Comparison of ENCODE assay signal across 8 cellular contexts in the genomic region with DNA sequence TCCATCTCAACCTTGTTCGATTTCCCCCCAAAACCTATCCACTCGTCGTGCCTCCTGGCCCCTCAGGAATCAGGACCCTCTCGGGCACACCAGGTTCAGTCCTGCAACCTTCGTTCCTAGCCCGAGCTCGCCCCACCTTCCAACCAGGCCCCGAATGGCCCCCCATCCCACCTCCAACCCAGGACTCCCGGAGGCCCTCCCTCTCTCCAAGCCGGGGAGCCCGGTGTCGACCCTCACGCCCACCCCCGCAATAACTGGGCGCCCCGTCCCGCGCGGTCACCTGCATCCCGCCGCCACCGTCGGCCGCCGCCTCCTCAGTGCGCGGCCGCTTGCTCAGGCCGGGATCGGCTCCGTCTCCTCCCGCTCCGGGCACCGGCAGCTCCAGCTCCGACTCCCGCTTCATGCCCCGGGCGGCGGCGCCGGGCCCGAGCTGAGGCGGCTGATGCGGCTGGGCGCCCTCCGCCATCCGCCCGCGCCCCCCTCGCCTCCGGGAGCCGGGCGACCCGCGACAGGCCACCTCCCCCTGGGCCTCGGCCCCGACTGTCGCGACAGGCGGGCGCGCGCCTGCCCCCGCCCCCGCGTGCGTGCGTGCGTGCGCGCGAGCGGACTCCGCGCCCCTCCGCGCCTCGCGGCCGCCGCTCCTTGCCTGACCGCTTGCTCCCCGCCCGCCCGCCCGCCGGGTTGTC. TPM values are rescaled to one million over a fixed set of nuclear protein-coding genes. Genes with fewer than 3 reads are reported as not detected.
A peak's percentile ranks its signal among the peaks of the same experiment; 100 is the strongest.
DNase-seq lines count a peak whose midpoint lies in the region; ATAC-seq and TF ChIP-seq lines count a peak whose summit lies in the region.

No MANE protein-coding gene starts in this region.

- H4K20me1 ChIP-seq in BLaER1, result 0 out of 2 replicates have a peak, but pooled peaks cover 5% of the 10 kb centered on the region

- H3K9me3 ChIP-seq in BLaER1 (no peaks in the 10 kb centered on the region), SK-N-MC (ENCODE audit: low read depth, low read length) (no peaks in the 10 kb centered on the region), endodermal cell (ENCODE audit: control insufficient read depth, low read length) (no peaks in the 10 kb centered on the region), mucosa of rectum (ENCODE audit: control insufficient read depth in 2 of 2, low read length in 2 of 2) (no peaks in the 10 kb centered on the region), vagina (no peaks in the 10 kb centered on the region)

- H3K27me3 Mint-ChIP-seq in endodermal cell (ENCODE audit: insufficient read depth), result no peaks in the 10 kb centered on the region

- 0 to 1% methylated on average over 19 to 87 of the region's 87 CpGs for WGBS in endodermal cell (ENCODE audit: insufficient coverage in 1 of 2, insufficient read length in 1 of 2), 2 experiments

- H3K4me1 ChIP-seq in BLaER1 (peaks cover 33% of the 10 kb centered on the region), endodermal cell (ENCODE audit: control insufficient read depth, insufficient read depth, low read length) (no peaks in the 10 kb centered on the region), mucosa of rectum (ENCODE audit: control insufficient read depth in 2 of 2, insufficient read depth in 2 of 2, low read length in 2 of 2) (peaks cover 4 to 11% of the 10 kb centered on the region in 2 donors), vagina (peaks cover 37% of the 10 kb centered on the region)

- no peak for TF ChIP-seq CTCF in endodermal cell (conservative IDR thresholded peaks at IDR 0.05)
- TF ChIP-seq CTCF in vagina (IDR thresholded peaks at IDR 0.05), result no peak

- H3K27ac ChIP-seq in BLaER1 (peak overlapping the region; percentile 30; the same call in 1 of the 2 replicates), SK-N-MC (peak overlapping the region; percentile 2; the same call in 1 of the 2 replicates), endodermal cell (ENCODE audit: low read depth, low read length) (peak overlapping the region; percentile 62), mucosa of rectum (ENCODE audit: low read depth in 2 of 2, low read length in 2 of 2) (peak overlapping the region; percentile 71 to 81), vagina (peak overlapping the region; percentile 95)

- peaks cover 13% of the 10 kb centered on the region for H3K36me3 Mint-ChIP-seq in endodermal cell (ENCODE audit: low read depth)

- H3K27ac Mint-ChIP-seq in endodermal cell, result peak overlapping the region; percentile 56

- peak; percentile 22 for ATAC-seq in GM19351 (IDR thresholded peaks at IDR 0.05; ENCODE audit: unreplicated experiment)

- intact Hi-C loops in vagina (cut with DNase I), result no loop called here

- H3K9ac ChIP-seq in BLaER1 (peak overlapping the region; percentile 72), SK-N-MC (ENCODE audit: insufficient read length) (peak overlapping the region; percentile 76), endodermal cell (ENCODE audit: extremely low read depth, low read length, poor library complexity, severe bottlenecking) (peak overlapping the region; percentile 78), mucosa of rectum (ENCODE audit: low read depth in 1 of 2, low read length in 2 of 2) (peak overlapping the region; percentile 81 to 92)

- H3K4me3 Mint-ChIP-seq in endodermal cell, result peak overlapping the region; percentile 83

- H3K4me2 ChIP-seq in BLaER1, result peak overlapping the region; percentile 94

- DNase-seq in SK-N-MC (ENCODE audit: low read depth, low spot score) (no peak), endodermal cell (no peak), vagina (ENCODE audit: extremely low spot score in 2 of 2) (no peak), germinal center (ENCODE audit: low spot score) (no peak), NCI-H187 (lab: John Stamatoyannopoulos, UW) (no peak)

- no peaks in the 10 kb centered on the region for H3K9me3 Mint-ChIP-seq in endodermal cell

- H3K36me3 ChIP-seq in BLaER1 (no peaks in the 10 kb centered on the region), SK-N-MC (ENCODE audit: insufficient read depth, low read length) (peaks cover 9% of the 10 kb centered on the region), endodermal cell (ENCODE audit: control insufficient read depth, insufficient read depth, low read length) (peaks cover 10% of the 10 kb centered on the region), mucosa of rectum (ENCODE audit: control insufficient read depth in 2 of 2, insufficient read depth in 2 of 2, low read length in 2 of 2) (no peaks in the 10 kb centered on the region), vagina (no peaks in the 10 kb centered on the region)

- TF ChIP-seq POLR2A in vagina (IDR thresholded peaks at IDR 0.05), result no peak

- H3K4me3 ChIP-seq in BLaER1 (peak overlapping the region; percentile 76), SK-N-MC (peak overlapping the region; percentile 81), endodermal cell (ENCODE audit: low read length) (peak overlapping the region; percentile 99), mucosa of rectum (ENCODE audit: low read length in 2 of 2) (peak overlapping the region; percentile 78 to 87), vagina (peak overlapping the region; percentile 88 to 97)

- H3K27me3 ChIP-seq in BLaER1, result peaks cover 24% of the 10 kb centered on the region
- no peaks in the 10 kb centered on the region for H3K27me3 ChIP-seq in endodermal cell (ENCODE audit: control insufficient read depth, insufficient read depth, low read length, poor library complexity, severe bottlenecking)
- peaks cover 0 to 4% of the 10 kb centered on the region in 2 donors for H3K27me3 ChIP-seq in mucosa of rectum (ENCODE audit: control insufficient read depth in 2 of 2, insufficient read depth in 2 of 2, low read length in 2 of 2)
- no peaks in the 10 kb centered on the region for H3K27me3 ChIP-seq in vagina

- H3K4me1 Mint-ChIP-seq in endodermal cell, result peaks cover 45% of the 10 kb centered on the region

RNA-seq across cellular contexts. Expression of a gene that starts 0.5 kb away (rescaled TPM):
- total RNA-seq in endodermal cell (100 to 1,000 TPM; 104 to 120 TPM), vagina (70.0 TPM)
- polyA plus RNA-seq in endodermal cell (2013, experiment 1 of 2), result 137 TPM
- polyA plus RNA-seq in endodermal cell (2013, experiment 2 of 2), result 135 TPM

Comparison
In these comparisons a context has a peak if more than half of its experiments do, and no peak if none do; other contexts are left out.
1. H3K27ac ChIP-seq: peak in every context shown above with its lines; median percentile 95 in vagina; 76 in mucosa of rectum; 62 in endodermal cell; 30 in BLaER1; 2 in SK-N-MC.